Comparison of ENCODE assay signal across 22 cellular contexts in the genomic region with DNA sequence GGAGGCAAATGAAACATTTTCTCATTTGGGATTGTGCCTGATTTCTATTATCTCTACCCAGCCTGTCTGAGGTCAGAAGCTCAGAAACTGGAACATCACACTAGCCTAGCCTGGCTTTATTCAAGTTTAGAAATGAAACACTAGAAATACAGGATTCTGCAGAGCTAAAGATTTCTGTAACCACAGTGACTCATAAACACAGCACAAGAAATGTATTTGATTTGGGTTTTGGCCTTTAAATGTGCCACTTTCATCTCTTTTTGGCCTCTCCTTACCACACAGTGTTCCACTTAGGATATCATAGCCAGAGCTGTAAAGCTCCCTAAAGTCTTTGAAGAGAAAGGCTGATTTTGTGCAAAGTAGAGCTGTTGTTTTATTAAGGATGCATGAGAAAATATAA.
DNase-seq lines count a peak whose midpoint lies in the region; ATAC-seq, FAIRE-seq and TF ChIP-seq lines count a peak whose summit lies in the region.
"Had no signal": no experiment of that assay in that cellular context is flagged by ENCODE, and none has a peak within 500 bp of the region (broad histone marks: within the 10 kb centered on the region; RNA-seq: fewer than 3 reads in every experiment).

No MANE protein-coding gene starts in this region.

- peak; percentile 5 for DNase-seq in AG10803 (ENCODE audit: low read depth)
- DNase-seq in GM12878 (ENCODE audit: low read depth, low spot score): no peak
- DNase-seq in left lung: no peak
- no peak for DNase-seq in LoVo (ENCODE audit: low spot score)
- DNase-seq in kidney: no peak
- DNase-seq in stimulated activated CD4-positive, alpha-beta T cell treated with anti-CD3 and anti-CD28 coated beads, Interleukin-12 subunit alpha, Interleukin-12 subunit beta, amount 100 ng/mL, for 4 hours: no peak
- DNase-seq: activated gamma-delta T cell treated with Interleukin-2 at 50 U/mL for 16 hours; anterior cingulate cortex; CD8-positive, alpha-beta memory T cell; DMS79 treated with DMSO at 0.1 percent for 48 hours; NCI-H1436; NCI-H2171; NCI-H526 treated with DMSO at 0.1 percent for 48 hours; nephron progenitor cell; psoas muscle; thyroid gland had no signal

- H2AFZ ChIP-seq in GM12878 (ENCODE audit: control insufficient read depth, low read depth, low read length): no peak overlapping the region

- H3K9ac ChIP-seq in GM12878 (ENCODE audit: control insufficient read depth, insufficient read depth, low read length) (no peak overlapping the region), kidney (ENCODE audit: low read length in 2 of 2) (no peak overlapping the region)

- H3K36me3 ChIP-seq in GM12878 (ENCODE audit: control insufficient read depth in 2 of 2, insufficient read depth in 2 of 2, low read length in 1 of 2) (no peaks in the 10 kb centered on the region), left lung (no peaks in the 10 kb centered on the region), kidney (ENCODE audit: control insufficient read depth in 1 of 2, insufficient read depth in 2 of 2, low read length in 2 of 2) (no peaks in the 10 kb centered on the region)
- H3K36me3 ChIP-seq: thyroid gland had no signal

- in situ Hi-C loops in GM12878 (cut with MboI): no loop called here

- H3K79me2 ChIP-seq in GM12878 (ENCODE audit: control insufficient read depth, insufficient read depth, low read length): no peaks in the 10 kb centered on the region

- RAD21 ChIA-PET in GM12878 (lab: Charles Lee; ENCODE audit: unreplicated experiment): interaction anchor here (1.7 kb wide), 1 partner anchor 157 kb away, joined by 6 read pairs; no protein-coding TSS in a partner anchor

- no peak overlapping the region for H3K4me2 ChIP-seq in GM12878 (ENCODE audit: control insufficient read depth, insufficient read depth)

- no peak overlapping the region for H3K4me3 ChIP-seq in AG10803 (ENCODE audit: low read length)
- no peak overlapping the region for H3K4me3 ChIP-seq in GM12878
- no peak overlapping the region for H3K4me3 ChIP-seq in left lung
- H3K4me3 ChIP-seq in kidney (ENCODE audit: low read length in 2 of 2): no peak overlapping the region
- H3K4me3 ChIP-seq: psoas muscle, thyroid gland had no signal

- CTCF ChIA-PET in GM12878 (lab: Yijun Ruan, JAX): interaction anchor here (0.6 to 1.7 kb wide), 4 partner anchors 17 to 931 kb away, joined by 3 to 8 read pairs (median 6); no protein-coding TSS in a partner anchor

- no peak for TF ChIP-seq POLR2A in GM12878 (IDR thresholded peaks at IDR 0.05; ENCODE audit: low read depth, low read length)

- BruUV-seq in GM12878 (replicated peaks; lab: Mats Ljungman, UMichigan): no TSS peak

- H3K4me1 ChIP-seq in GM12878 (ENCODE audit: control insufficient read depth, insufficient read depth, low read length): no peaks in the 10 kb centered on the region
- no peaks in the 10 kb centered on the region for H3K4me1 ChIP-seq in left lung
- no peaks in the 10 kb centered on the region for H3K4me1 ChIP-seq in kidney (ENCODE audit: control insufficient read depth in 1 of 2, insufficient read depth in 1 of 2, low read depth in 1 of 2, low read length in 2 of 2)
- H3K4me1 ChIP-seq: psoas muscle, thyroid gland had no signal

- POLR2A ChIA-PET in GM12878 (lab: Charles Lee): no interaction called here

- ATAC-seq in HG02870 (IDR thresholded peaks at IDR 0.05; ENCODE audit: unreplicated experiment) (peak; percentile 50), GM12878 (peak; percentile 76), left lung (peak; percentile 48), HG03139 (IDR thresholded peaks at IDR 0.05; ENCODE audit: unreplicated experiment) (no peak)
- ATAC-seq: HepG2, psoas muscle had no signal

- H4K20me1 ChIP-seq in GM12878 (ENCODE audit: control insufficient read depth, insufficient read depth): no peaks in the 10 kb centered on the region

- H3K27ac ChIP-seq in GM12878 (ENCODE audit: control insufficient read depth, insufficient read depth) (no peak overlapping the region), left lung (no peak overlapping the region), kidney (ENCODE audit: low read depth in 2 of 2, low read length in 2 of 2) (no peak overlapping the region)
- H3K27ac ChIP-seq: psoas muscle, thyroid gland, VCaP had no signal

- SMC1A ChIA-PET in GM12878 (lab: Charles Lee; ENCODE audit: uncharacterized antibody, unreplicated experiment): interaction anchor here (0.5 to 1.5 kb wide), 5 partner anchors 9 to 517 kb away, joined by 3 to 4 read pairs (median 3); no protein-coding TSS in a partner anchor

- no peak for TF ChIP-seq RAD21 in GM12878 (IDR thresholded peaks at IDR 0.05; ENCODE audit: insufficient read depth, low read depth, low read length)

- TF ChIP-seq CTCF in AG10803 (conservative IDR thresholded peaks at IDR 0.05; ENCODE audit: low read length) (no peak), GM12878 (IDR thresholded peaks at IDR 0.05 in 2 of 3, conservative IDR thresholded peaks at IDR 0.05 in 1 of 3; ENCODE audit: control insufficient read depth in 2 of 3, extremely low read depth in 1 of 3, insufficient read depth in 1 of 3, low read depth in 3 of 3, low read length in 3 of 3) (no peak), left lung (IDR thresholded peaks at IDR 0.05) (no peak), kidney (IDR thresholded peaks at IDR 0.05; ENCODE audit: borderline replicate concordance, extremely low read depth, insufficient read depth) (no peak)

- FAIRE-seq in GM12878 (lab: Jason Lieb, UNC): no peak
- FAIRE-seq in kidney (lab: Jason Lieb, UNC): no peak
- FAIRE-seq: colon, endometrium, HepG2 had no signal

- H3K27me3 ChIP-seq in GM12878 (replicated peaks in 1 of 2; ENCODE audit: control insufficient read depth in 2 of 2, insufficient read depth in 2 of 2, low read length in 1 of 2) (no peaks in the 10 kb centered on the region), left lung (peaks cover 0 to 4% of the 10 kb centered on the region in 2 donors)
- H3K27me3 ChIP-seq: thyroid gland had no signal

- intact Hi-C loops in GM12878 (cut with micrococcal nuclease; ENCODE audit: unreplicated experiment) (no loop called here), left lung (cut with DNase I) (no loop called here), kidney (cut with DNase I) (no loop called here)

- no peaks in the 10 kb centered on the region for H3K9me3 ChIP-seq in GM12878 (replicated peaks; ENCODE audit: control insufficient read depth, insufficient read depth, low read length)
- H3K9me3 ChIP-seq in left lung: no peaks in the 10 kb centered on the region
- no peaks in the 10 kb centered on the region for H3K9me3 ChIP-seq in kidney (ENCODE audit: control insufficient read depth in 1 of 2, low read length in 2 of 2)
- H3K9me3 ChIP-seq: psoas muscle, thyroid gland had no signal

- TF ChIP-seq EP300 in GM12878 (IDR thresholded peaks at IDR 0.05; ENCODE audit: borderline replicate concordance in 1 of 2, control insufficient read depth in 1 of 2, low read depth in 2 of 2, low read length in 2 of 2): peak in 1 of 2 experiments; percentile 11; a peak in 1 of 4 replicates

TF ChIP-seq in GM12878, 131 proteins besides CTCF, POLR2A, EP300 and RAD21:
- TF ChIP-seq, protein P1, sequence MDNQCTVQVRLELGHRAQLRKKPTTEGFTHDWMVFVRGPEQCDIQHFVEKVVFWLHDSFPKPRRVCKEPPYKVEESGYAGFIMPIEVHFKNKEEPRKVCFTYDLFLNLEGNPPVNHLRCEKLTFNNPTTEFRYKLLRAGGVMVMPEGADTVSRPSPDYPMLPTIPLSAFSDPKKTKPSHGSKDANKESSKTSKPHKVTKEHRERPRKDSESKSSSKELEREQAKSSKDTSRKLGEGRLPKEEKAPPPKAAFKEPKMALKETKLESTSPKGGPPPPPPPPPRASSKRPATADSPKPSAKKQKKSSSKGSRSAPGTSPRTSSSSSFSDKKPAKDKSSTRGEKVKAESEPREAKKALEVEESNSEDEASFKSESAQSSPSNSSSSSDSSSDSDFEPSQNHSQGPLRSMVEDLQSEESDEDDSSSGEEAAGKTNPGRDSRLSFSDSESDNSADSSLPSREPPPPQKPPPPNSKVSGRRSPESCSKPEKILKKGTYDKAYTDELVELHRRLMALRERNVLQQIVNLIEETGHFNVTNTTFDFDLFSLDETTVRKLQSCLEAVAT (IDR thresholded peaks at IDR 0.05): no peak
- TF ChIP-seq ZBED1 (IDR thresholded peaks at IDR 0.05; ENCODE audit: borderline replicate concordance) (no peak), CREM (IDR thresholded peaks at IDR 0.05; ENCODE audit: low read depth) (no peak), PAX5 (IDR thresholded peaks at IDR 0.05; ENCODE audit: borderline replicate concordance, low read depth, low read length) (no peak), TCF3 (IDR thresholded peaks at IDR 0.05; ENCODE audit: borderline replicate concordance, insufficient read depth, low read depth, low read length) (no peak), ETV6 (conservative IDR thresholded peaks at IDR 0.05 in 1 of 2, IDR thresholded peaks at IDR 0.05 in 1 of 2; ENCODE audit: borderline replicate concordance in 1 of 2, low read depth in 1 of 2) (no peak), NR2F1 (conservative IDR thresholded peaks at IDR 0.05) (0 out of 2 replicates have a peak, but pooled peaks have one; percentile 14), MYB (IDR thresholded peaks at IDR 0.05; ENCODE audit: borderline replicate concordance, low read depth, low read length) (no peak)
